In the genomic region with DNA sequence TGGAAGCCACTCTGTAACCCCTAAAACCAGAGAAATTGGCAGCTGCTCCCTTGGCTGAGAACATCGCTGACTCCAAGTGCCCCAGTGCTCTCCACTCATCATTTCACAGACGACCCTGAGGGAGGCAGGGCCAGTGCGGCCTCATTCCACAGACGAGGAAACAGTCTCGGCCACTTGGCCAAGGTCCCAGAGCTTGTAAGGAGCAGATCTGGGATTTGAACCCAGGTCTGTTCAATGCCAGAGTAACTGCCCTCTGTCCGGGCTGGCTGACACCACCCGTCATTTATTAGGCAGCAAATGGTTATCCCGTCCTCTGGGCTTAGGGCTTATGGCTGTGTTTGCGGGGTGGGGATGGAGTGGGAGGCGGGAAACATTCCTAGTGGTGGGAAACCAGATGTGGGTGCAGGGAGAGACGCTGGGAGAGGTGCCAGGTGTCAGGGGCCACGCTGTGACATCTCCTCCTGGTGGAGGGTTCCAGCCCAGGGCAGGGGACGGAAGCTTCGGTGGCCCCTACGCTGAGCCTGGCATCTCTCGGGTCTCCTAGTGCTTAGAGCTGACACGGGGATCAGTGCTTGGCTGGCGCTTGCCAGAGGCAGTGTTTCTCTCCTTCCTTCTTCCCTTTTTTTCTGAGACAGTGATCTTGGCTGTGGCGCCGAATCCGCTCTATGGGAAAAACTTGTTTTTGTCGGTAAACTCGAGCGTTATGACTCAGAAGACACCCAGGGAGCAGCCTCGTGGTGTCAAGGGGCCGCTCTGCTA, we compare ENCODE assay signal across 1 cellular context.
TF ChIP-seq lines count a peak whose summit lies in the region.

No MANE protein-coding gene starts in this region.

TF ChIP-seq in WTC11, 78 proteins besides CTCF, POLR2A, EP300 and RAD21 (continued from another document):
- TF ChIP-seq, protein P1, sequence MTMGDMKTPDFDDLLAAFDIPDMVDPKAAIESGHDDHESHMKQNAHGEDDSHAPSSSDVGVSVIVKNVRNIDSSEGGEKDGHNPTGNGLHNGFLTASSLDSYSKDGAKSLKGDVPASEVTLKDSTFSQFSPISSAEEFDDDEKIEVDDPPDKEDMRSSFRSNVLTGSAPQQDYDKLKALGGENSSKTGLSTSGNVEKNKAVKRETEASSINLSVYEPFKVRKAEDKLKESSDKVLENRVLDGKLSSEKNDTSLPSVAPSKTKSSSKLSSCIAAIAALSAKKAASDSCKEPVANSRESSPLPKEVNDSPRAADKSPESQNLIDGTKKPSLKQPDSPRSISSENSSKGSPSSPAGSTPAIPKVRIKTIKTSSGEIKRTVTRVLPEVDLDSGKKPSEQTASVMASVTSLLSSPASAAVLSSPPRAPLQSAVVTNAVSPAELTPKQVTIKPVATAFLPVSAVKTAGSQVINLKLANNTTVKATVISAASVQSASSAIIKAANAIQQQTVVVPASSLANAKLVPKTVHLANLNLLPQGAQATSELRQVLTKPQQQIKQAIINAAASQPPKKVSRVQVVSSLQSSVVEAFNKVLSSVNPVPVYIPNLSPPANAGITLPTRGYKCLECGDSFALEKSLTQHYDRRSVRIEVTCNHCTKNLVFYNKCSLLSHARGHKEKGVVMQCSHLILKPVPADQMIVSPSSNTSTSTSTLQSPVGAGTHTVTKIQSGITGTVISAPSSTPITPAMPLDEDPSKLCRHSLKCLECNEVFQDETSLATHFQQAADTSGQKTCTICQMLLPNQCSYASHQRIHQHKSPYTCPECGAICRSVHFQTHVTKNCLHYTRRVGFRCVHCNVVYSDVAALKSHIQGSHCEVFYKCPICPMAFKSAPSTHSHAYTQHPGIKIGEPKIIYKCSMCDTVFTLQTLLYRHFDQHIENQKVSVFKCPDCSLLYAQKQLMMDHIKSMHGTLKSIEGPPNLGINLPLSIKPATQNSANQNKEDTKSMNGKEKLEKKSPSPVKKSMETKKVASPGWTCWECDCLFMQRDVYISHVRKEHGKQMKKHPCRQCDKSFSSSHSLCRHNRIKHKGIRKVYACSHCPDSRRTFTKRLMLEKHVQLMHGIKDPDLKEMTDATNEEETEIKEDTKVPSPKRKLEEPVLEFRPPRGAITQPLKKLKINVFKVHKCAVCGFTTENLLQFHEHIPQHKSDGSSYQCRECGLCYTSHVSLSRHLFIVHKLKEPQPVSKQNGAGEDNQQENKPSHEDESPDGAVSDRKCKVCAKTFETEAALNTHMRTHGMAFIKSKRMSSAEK (CRISPR knock-in tag; IDR thresholded peaks at IDR 0.05; ENCODE audit: borderline replicate concordance) = no peak
- TF ChIP-seq ZNF232 (CRISPR knock-in tag; IDR thresholded peaks at IDR 0.05) = no peak
- TF ChIP-seq, protein P2, sequence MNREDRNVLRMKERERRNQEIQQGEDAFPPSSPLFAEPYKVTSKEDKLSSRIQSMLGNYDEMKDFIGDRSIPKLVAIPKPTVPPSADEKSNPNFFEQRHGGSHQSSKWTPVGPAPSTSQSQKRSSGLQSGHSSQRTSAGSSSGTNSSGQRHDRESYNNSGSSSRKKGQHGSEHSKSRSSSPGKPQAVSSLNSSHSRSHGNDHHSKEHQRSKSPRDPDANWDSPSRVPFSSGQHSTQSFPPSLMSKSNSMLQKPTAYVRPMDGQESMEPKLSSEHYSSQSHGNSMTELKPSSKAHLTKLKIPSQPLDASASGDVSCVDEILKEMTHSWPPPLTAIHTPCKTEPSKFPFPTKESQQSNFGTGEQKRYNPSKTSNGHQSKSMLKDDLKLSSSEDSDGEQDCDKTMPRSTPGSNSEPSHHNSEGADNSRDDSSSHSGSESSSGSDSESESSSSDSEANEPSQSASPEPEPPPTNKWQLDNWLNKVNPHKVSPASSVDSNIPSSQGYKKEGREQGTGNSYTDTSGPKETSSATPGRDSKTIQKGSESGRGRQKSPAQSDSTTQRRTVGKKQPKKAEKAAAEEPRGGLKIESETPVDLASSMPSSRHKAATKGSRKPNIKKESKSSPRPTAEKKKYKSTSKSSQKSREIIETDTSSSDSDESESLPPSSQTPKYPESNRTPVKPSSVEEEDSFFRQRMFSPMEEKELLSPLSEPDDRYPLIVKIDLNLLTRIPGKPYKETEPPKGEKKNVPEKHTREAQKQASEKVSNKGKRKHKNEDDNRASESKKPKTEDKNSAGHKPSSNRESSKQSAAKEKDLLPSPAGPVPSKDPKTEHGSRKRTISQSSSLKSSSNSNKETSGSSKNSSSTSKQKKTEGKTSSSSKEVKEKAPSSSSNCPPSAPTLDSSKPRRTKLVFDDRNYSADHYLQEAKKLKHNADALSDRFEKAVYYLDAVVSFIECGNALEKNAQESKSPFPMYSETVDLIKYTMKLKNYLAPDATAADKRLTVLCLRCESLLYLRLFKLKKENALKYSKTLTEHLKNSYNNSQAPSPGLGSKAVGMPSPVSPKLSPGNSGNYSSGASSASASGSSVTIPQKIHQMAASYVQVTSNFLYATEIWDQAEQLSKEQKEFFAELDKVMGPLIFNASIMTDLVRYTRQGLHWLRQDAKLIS (CRISPR knock-in tag; IDR thresholded peaks at IDR 0.05; ENCODE audit: borderline replicate concordance) = no peak
- TF ChIP-seq, protein P3, sequence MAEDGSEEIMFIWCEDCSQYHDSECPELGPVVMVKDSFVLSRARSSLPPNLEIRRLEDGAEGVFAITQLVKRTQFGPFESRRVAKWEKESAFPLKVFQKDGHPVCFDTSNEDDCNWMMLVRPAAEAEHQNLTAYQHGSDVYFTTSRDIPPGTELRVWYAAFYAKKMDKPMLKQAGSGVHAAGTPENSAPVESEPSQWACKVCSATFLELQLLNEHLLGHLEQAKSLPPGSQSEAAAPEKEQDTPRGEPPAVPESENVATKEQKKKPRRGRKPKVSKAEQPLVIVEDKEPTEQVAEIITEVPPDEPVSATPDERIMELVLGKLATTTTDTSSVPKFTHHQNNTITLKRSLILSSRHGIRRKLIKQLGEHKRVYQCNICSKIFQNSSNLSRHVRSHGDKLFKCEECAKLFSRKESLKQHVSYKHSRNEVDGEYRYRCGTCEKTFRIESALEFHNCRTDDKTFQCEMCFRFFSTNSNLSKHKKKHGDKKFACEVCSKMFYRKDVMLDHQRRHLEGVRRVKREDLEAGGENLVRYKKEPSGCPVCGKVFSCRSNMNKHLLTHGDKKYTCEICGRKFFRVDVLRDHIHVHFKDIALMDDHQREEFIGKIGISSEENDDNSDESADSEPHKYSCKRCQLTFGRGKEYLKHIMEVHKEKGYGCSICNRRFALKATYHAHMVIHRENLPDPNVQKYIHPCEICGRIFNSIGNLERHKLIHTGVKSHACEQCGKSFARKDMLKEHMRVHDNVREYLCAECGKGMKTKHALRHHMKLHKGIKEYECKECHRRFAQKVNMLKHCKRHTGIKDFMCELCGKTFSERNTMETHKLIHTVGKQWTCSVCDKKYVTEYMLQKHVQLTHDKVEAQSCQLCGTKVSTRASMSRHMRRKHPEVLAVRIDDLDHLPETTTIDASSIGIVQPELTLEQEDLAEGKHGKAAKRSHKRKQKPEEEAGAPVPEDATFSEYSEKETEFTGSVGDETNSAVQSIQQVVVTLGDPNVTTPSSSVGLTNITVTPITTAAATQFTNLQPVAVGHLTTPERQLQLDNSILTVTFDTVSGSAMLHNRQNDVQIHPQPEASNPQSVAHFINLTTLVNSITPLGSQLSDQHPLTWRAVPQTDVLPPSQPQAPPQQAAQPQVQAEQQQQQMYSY (CRISPR knock-in tag; IDR thresholded peaks at IDR 0.05) = no peak
